In genomic region chr17:42288078-42288984, GRCh38 we compare ENCODE assay signal across 8 cellular contexts. TPM values are rescaled to one million over a fixed set of nuclear protein-coding genes. Genes with fewer than 3 reads are reported as not detected.
DNase-seq lines count a peak whose midpoint lies in the region; ATAC-seq, FAIRE-seq and TF ChIP-seq lines count a peak whose summit lies in the region.

TSS of gene STAT5A (plus strand) at chr17:42288498. CDS start at chr17:42289412, 914 bp downstream.

- TF ChIP-seq CTCF in WI38 (IDR thresholded peaks at IDR 0.05; ENCODE audit: low read depth, low read length) = no peak

- H3K9me3 Mint-ChIP-seq in immature natural killer cell = no peaks in the 10 kb centered on the region

- H3K27me3 ChIP-seq in small intestine (ENCODE audit: control insufficient read depth in 2 of 2, insufficient read depth in 2 of 2, low read length in 2 of 2) = no peaks in the 10 kb centered on the region

- DNase-seq in AG20443 (ENCODE audit: low spot score) = peak; percentile 93
- peak; percentile 63 for DNase-seq in LHCN-M2 (ENCODE audit: low read depth)
- peak in 53 of 61 donors; percentile 10 to 75 (median 48) for DNase-seq in caudate nucleus (lab: John Stamatoyannopoulos, UW)
- peak; percentile 84 to 85 (median 85) for DNase-seq in immature natural killer cell
- DNase-seq in small intestine = peak; percentile 80

- H3K4me3 ChIP-seq in WI38 (ENCODE audit: low read depth, low read length) (peak within 1 kb of the TSS; percentile 38), small intestine (ENCODE audit: low read depth in 1 of 2, low read length in 2 of 2) (peak within 1 kb of the TSS; percentile 57 to 67)

- peak within 1 kb of the TSS; percentile 87 to 92 (median 88) for H3K4me3 Mint-ChIP-seq in immature natural killer cell

- H3K27ac ChIP-seq in caudate nucleus (ENCODE audit: low read depth, low read length) (peak within 1 kb of the TSS; percentile 79), small intestine (ENCODE audit: low read depth in 1 of 2, low read length in 1 of 2) (peak within 1 kb of the TSS; percentile 73 to 82)

- no peaks in the 10 kb centered on the region for H3K9me3 ChIP-seq in small intestine (ENCODE audit: control insufficient read depth, low read depth)

- H3K36me3 ChIP-seq in small intestine (ENCODE audit: control insufficient read depth in 2 of 2, insufficient read depth in 2 of 2, low read length in 2 of 2) = no peaks in the 10 kb centered on the region

- 1 to 3% (median 2%) methylated on average over 54 to 97 of the region's 97 CpGs for WGBS in small intestine, 3 donors

- peak within 1 kb of the TSS; percentile 91 to 96 (median 94) for H3K27ac Mint-ChIP-seq in immature natural killer cell

- no peak for FAIRE-seq in small intestine (lab: Jason Lieb, UNC)

- peaks cover 0 to 8% of the 10 kb centered on the region in 2 donors for H3K4me1 ChIP-seq in small intestine (ENCODE audit: control insufficient read depth in 2 of 2, insufficient read depth in 1 of 2, low read depth in 1 of 2, low read length in 1 of 2)

- peaks cover 0 to 4% (median 0%) of the 10 kb centered on the region in 3 donors for H3K36me3 Mint-ChIP-seq in immature natural killer cell

- H3K4me1 Mint-ChIP-seq in immature natural killer cell = peaks cover 40 to 54% of the 10 kb centered on the region in 2 donors

- H3K27me3 Mint-ChIP-seq in immature natural killer cell (ENCODE audit: low read depth in 3 of 3) = peaks cover 1 to 2% (median 2%) of the 10 kb centered on the region in 3 donors

- ATAC-seq in GM19043 (IDR thresholded peaks at IDR 0.05; ENCODE audit: low read depth, unreplicated experiment) (peak; percentile 60), GM18858 (IDR thresholded peaks at IDR 0.05; ENCODE audit: unreplicated experiment) (no peak)

RNA-seq across cellular contexts. Expression of gene STAT5A, which starts in this region (rescaled TPM):
- total RNA-seq in LHCN-M2 (2014; rRNA removed) = 4.5 and 5.2 TPM in 2 replicates
- 3.2 TPM for polyA plus RNA-seq in LHCN-M2 (2012)
- 10 to 100 TPM; 33.2 to 62.9 (median 38.2) TPM for polyA plus RNA-seq in immature natural killer cell
- 10 to 100 TPM in 2 of 3 donors, 1 to 10 TPM in 1; 2.7 to 18.3 (median 11.3) TPM for polyA plus RNA-seq in small intestine
